In the genomic region with DNA sequence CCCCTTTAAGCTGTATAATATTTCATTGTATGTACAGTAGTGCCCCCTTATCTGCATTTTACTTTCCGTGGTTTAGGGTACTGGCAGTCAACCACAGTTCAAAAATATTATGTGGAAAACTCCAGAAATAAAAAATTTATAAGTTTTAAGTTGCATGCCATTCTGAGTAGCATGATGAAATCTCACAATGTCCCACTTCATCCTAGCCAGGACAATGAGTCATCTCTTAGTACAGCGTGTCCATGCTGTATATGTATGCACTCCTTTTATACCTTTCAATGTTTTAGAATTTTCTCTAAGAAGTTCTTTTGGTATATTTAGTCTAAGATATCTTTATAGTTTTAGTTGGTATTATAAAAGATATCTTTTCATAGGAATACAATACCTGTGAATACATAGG, we compare ENCODE assay signal across 15 cellular contexts.
DNase-seq lines count a peak whose midpoint lies in the region; ATAC-seq and TF ChIP-seq lines count a peak whose summit lies in the region.
"Had no signal": no experiment of that assay in that cellular context is flagged by ENCODE, and none has a peak within 500 bp of the region (broad histone marks: within the 10 kb centered on the region; RNA-seq: fewer than 3 reads in every experiment).

No MANE protein-coding gene starts in this region.

- no TSS peak for BruUV-seq in PC-3 (replicated peaks; lab: Mats Ljungman, UMichigan)

- CTCF ChIA-PET in PC-3 (lab: Charles Lee) = no interaction called here

- no peak overlapping the region for H3K4me2 ChIP-seq in PC-3 (ENCODE audit: low read length)
- H3K4me2 ChIP-seq: neural progenitor cell had no signal

- H3K4me1 ChIP-seq in PC-3 (ENCODE audit: insufficient read depth, low read length) = no peaks in the 10 kb centered on the region
- H3K4me1 ChIP-seq: neural progenitor cell had no signal

- no peaks in the 10 kb centered on the region for H4K20me1 ChIP-seq in PC-3 (ENCODE audit: low read length)

- intact Hi-C loops in PC-3 (cut with micrococcal nuclease) = no loop called here

- H3K9me2 ChIP-seq in PC-3 (replicated peaks; ENCODE audit: low read length) = no peaks in the 10 kb centered on the region

- no peaks in the 10 kb centered on the region for H3K9me3 ChIP-seq in PC-3 (ENCODE audit: low read length)

- H3K27ac ChIP-seq in PC-3 (ENCODE audit: low read length) = no peak overlapping the region
- H3K27ac ChIP-seq: neural progenitor cell had no signal

- no peaks in the 10 kb centered on the region for H3K79me2 ChIP-seq in PC-3 (ENCODE audit: low read length)

- H3K9ac ChIP-seq in PC-3 (ENCODE audit: low read length) = no peak overlapping the region
- H3K9ac ChIP-seq: neural progenitor cell had no signal

- POLR2A ChIA-PET in PC-3 (lab: Charles Lee; ENCODE audit: unreplicated experiment) = no interaction called here

- TF ChIP-seq CTCF in PC-3 (conservative IDR thresholded peaks at IDR 0.05; ENCODE audit: low read depth, low read length) = no peak
- no peak for TF ChIP-seq CTCF in omental fat pad (IDR thresholded peaks at IDR 0.05)

- peak; percentile 54 for ATAC-seq in PC-3
- ATAC-seq in omental fat pad (ENCODE audit: low FRiP score) = no peak
- no peak for ATAC-seq in HG03521 (IDR thresholded peaks at IDR 0.05; ENCODE audit: unreplicated experiment)

- H2AFZ ChIP-seq in PC-3 (ENCODE audit: low read length) = no peak overlapping the region
- H2AFZ ChIP-seq: neural progenitor cell had no signal

- DNase-seq in ELR (ENCODE audit: low read depth) = peak; percentile 30
- peak; percentile 23 for DNase-seq in PC-3
- DNase-seq in dedifferentiated amniotic fluid mesenchymal stem cell (ENCODE audit: extremely low spot score) = peak; percentile 56
- peak; percentile 15 for DNase-seq in non-pigmented ciliary epithelial cell (ENCODE audit: low read depth)
- DNase-seq in activated CD4-positive, alpha-beta T cell treated with anti-CD3 and anti-CD28 coated beads, Interleukin-2, amount 50 U/mL, for 4 hours = no peak
- DNase-seq in omental fat pad (ENCODE audit: low spot score) = no peak
- DNase-seq: activated B cell treated with CpG ODN at 0.5 μM for 24 hours; activated effector memory CD4-positive, alpha-beta T cell treated with Interleukin-2 at 50 U/mL for 16 hours; kidney; NCI-H2171; NCI-H82; stimulated activated CD4-positive, alpha-beta T cell treated with anti-CD3 and anti-CD28 coated beads, Interleukin-1b, Interleukin-23, amount 100 ng/mL, for 48 hours; substantia nigra had no signal

- no peaks in the 10 kb centered on the region for H3F3A ChIP-seq in PC-3 (ENCODE audit: low read length, unreplicated experiment)

- no peak overlapping the region for H3K4me3 ChIP-seq in PC-3 (ENCODE audit: low read length)
- H3K4me3 ChIP-seq: neural progenitor cell had no signal

- no peaks in the 10 kb centered on the region for H3K36me3 ChIP-seq in PC-3 (ENCODE audit: low read depth, low read length)
- H3K36me3 ChIP-seq: neural progenitor cell had no signal

- peaks cover 5% of the 10 kb centered on the region for H3K27me3 ChIP-seq in PC-3 (ENCODE audit: low read length)
- H3K27me3 ChIP-seq: neural progenitor cell had no signal

Comparison
In these comparisons a context has a peak if more than half of its experiments do, and no peak if none do; other contexts are left out.
1. DNase-seq: peak in ELR (single experiment), PC-3 (single experiment), dedifferentiated amniotic fluid mesenchymal stem cell (single experiment) and non-pigmented ciliary epithelial cell (single experiment); none in activated CD4-positive, alpha-beta T cell treated with anti-CD3 and anti-CD28 coated beads, Interleukin-2, amount 50 U/mL, for 4 hours (0 of 2) and omental fat pad (single experiment).